ENCODE assay signal across 8 cellular contexts in genomic region chr1:121337958-121338357, GRCh38.
A peak's percentile ranks its signal among the peaks of the same experiment; 100 is the strongest.
DNase-seq lines count a peak whose midpoint lies in the region; ATAC-seq, FAIRE-seq and TF ChIP-seq lines count a peak whose summit lies in the region.
"Not testable (repeated sequence)": the region's sequence is repeated elsewhere in the genome, so short reads cannot be mapped to it uniquely, and the experiment has no call there.

No MANE protein-coding gene starts in this region.

- H3K27me3 ChIP-seq in HCT116 (ENCODE audit: insufficient read depth, low read length); left lung: not testable (repeated sequence)

- RAD21 ChIA-PET in HCT116 (lab: Charles Lee; ENCODE audit: low non-redundant PET in 1 of 2, low total read pairs in 2 of 2, uncharacterized antibody in 2 of 2, unreplicated experiment in 2 of 2) = not testable (repeated sequence)

- CTCF ChIA-PET in A549 (lab: Yijun Ruan, JAX); HCT116 (lab: Charles Lee); activated B cell treated with CpG ODN at 0.5 μM for 24 hours (lab: Charles Lee): not testable (repeated sequence)

- not testable (repeated sequence) for H2AFZ ChIP-seq in HCT116 (ENCODE audit: low read depth, low read length, poor library complexity, severe bottlenecking)

- POLR2A ChIA-PET in A549 (lab: Yijun Ruan, JAX); HCT116 (lab: Charles Lee); activated B cell treated with CpG ODN at 0.5 μM for 24 hours (lab: Charles Lee): not testable (repeated sequence)

- H3K4me3 ChIP-seq in A549; HCT116 (replicated peaks in 1 of 2; ENCODE audit: low read depth in 1 of 2, low read length in 2 of 2); left lung: not testable (repeated sequence)

- not testable (repeated sequence) for H3K4me1 Mint-ChIP-seq in activated B cell treated with CpG ODN at 0.5 μM for 24 hours; activated T-helper 1 cell treated with anti-CD3 and anti-CD28 coated beads, Interleukin-12 subunit alpha, Interleukin-12 subunit beta, Interleukin-2, Interleukin-4 antibody, amounts not matched to agents 30 ng/mL and 10 ng/mL and 1 ng/mL, durations not matched to agents 14 hours and 24 hours and 36 hours (ENCODE audit: low read depth)

- not testable (repeated sequence) for H3K4me3 Mint-ChIP-seq in activated B cell treated with CpG ODN at 0.5 μM for 24 hours; activated T-helper 1 cell treated with anti-CD3 and anti-CD28 coated beads, Interleukin-12 subunit alpha, Interleukin-12 subunit beta, Interleukin-2, Interleukin-4 antibody, amounts not matched to agents 30 ng/mL and 10 ng/mL and 1 ng/mL, durations not matched to agents 14 hours and 24 hours and 36 hours

- BruUV-seq in HCT116 (replicated peaks; lab: Mats Ljungman, UMichigan) = not testable (repeated sequence)

- DNase-seq in A549 (ENCODE audit: low read depth in 1 of 2, low spot score in 1 of 2); HCT116 (ENCODE audit: low read depth, low spot score); activated B cell treated with CpG ODN at 0.5 μM for 24 hours; activated T-helper 1 cell treated with anti-CD3 and anti-CD28 coated beads, Interleukin-12 subunit alpha, Interleukin-12 subunit beta, Interleukin-2, Interleukin-4 antibody, amounts not matched to agents 30 ng/mL and 10 ng/mL and 1 ng/mL, durations not matched to agents 14 hours and 24 hours and 36 hours (ENCODE audit: low spot score); left lung: not testable (repeated sequence)

- not testable (repeated sequence) for H4K20me1 ChIP-seq in HCT116 (ENCODE audit: insufficient read depth)

- TF ChIP-seq POLR2A in A549 (IDR thresholded peaks at IDR 0.05; ENCODE audit: low read length); HCT116 (IDR thresholded peaks at IDR 0.05; ENCODE audit: borderline replicate concordance, extremely low read depth, insufficient read depth, insufficient read length): not testable (repeated sequence)

- intact Hi-C loops in HCT116 (cut with micrococcal nuclease); activated B cell treated with CpG ODN at 0.5 μM for 24 hours (cut with micrococcal nuclease); activated T-helper 1 cell treated with anti-CD3 and anti-CD28 coated beads, Interleukin-12 subunit alpha, Interleukin-12 subunit beta, Interleukin-2, Interleukin-4 antibody, amounts not matched to agents 30 ng/mL and 10 ng/mL and 1 ng/mL, durations not matched to agents 14 hours and 24 hours and 36 hours (cut with micrococcal nuclease); left lung (cut with DNase I): not testable (repeated sequence)

- not testable (repeated sequence) for TF ChIP-seq RAD21 in A549 (conservative IDR thresholded peaks at IDR 0.05 in 1 of 2, IDR thresholded peaks at IDR 0.05 in 1 of 2); HCT116 (IDR thresholded peaks at IDR 0.05; ENCODE audit: low read depth)

- not testable (repeated sequence) for H3K27me3 Mint-ChIP-seq in activated B cell treated with CpG ODN at 0.5 μM for 24 hours; activated T-helper 1 cell treated with anti-CD3 and anti-CD28 coated beads, Interleukin-12 subunit alpha, Interleukin-12 subunit beta, Interleukin-2, Interleukin-4 antibody, amounts not matched to agents 30 ng/mL and 10 ng/mL and 1 ng/mL, durations not matched to agents 14 hours and 24 hours and 36 hours (ENCODE audit: insufficient read depth)

- not testable (repeated sequence) for H3K36me3 ChIP-seq in HCT116 (ENCODE audit: control insufficient read depth in 1 of 2, insufficient read depth in 2 of 2, low read length in 2 of 2); left lung

- not testable (repeated sequence) for H3K27ac ChIP-seq in A549; HCT116 (ENCODE audit: low read depth, low read length); left lung

- TF ChIP-seq EP300 in A549 (IDR thresholded peaks at IDR 0.05) = not testable (repeated sequence)

- not testable (repeated sequence) for H3K79me2 ChIP-seq in HCT116 (ENCODE audit: insufficient read depth, low read length)

- WGBS in A549 (ENCODE audit: missing lambda C conversion rate) = no CpG with 5 or more reads among the region's 1 CpG

- TF ChIP-seq CTCF in A549 (IDR thresholded peaks at IDR 0.05); HCT116 (IDR thresholded peaks at IDR 0.05 in 2 of 3, conservative IDR thresholded peaks at IDR 0.05 in 1 of 3; ENCODE audit: borderline replicate concordance in 1 of 3, insufficient read depth in 1 of 3, low read depth in 2 of 3, low read length in 2 of 3); activated B cell treated with CpG ODN at 0.5 μM for 24 hours (IDR thresholded peaks at IDR 0.05); left lung (IDR thresholded peaks at IDR 0.05): not testable (repeated sequence)

- H3K9me2 ChIP-seq in HCT116 (ENCODE audit: insufficient read depth) = not testable (repeated sequence)

- not testable (repeated sequence) for H3K4me1 ChIP-seq in A549; HCT116 (ENCODE audit: control insufficient read depth in 1 of 2, insufficient read depth in 2 of 2, low read length in 2 of 2); left lung

- FAIRE-seq in A549 (lab: Jason Lieb, UNC) = not testable (repeated sequence)

- ATAC-seq in A549 = peak; percentile 59; a peak in 3 of 6 replicates
- peak; percentile 69 for ATAC-seq in GM18907 (IDR thresholded peaks at IDR 0.05; ENCODE audit: unreplicated experiment)
- peak; percentile 84 for ATAC-seq in HCT116
- ATAC-seq in HG02973 (IDR thresholded peaks at IDR 0.05; ENCODE audit: unreplicated experiment) = peak; percentile 88
- ATAC-seq in HG03442 (IDR thresholded peaks at IDR 0.05; ENCODE audit: unreplicated experiment) = peak; percentile 76
- peak; percentile 88 for ATAC-seq in activated B cell treated with CpG ODN at 0.5 μM for 24 hours (ENCODE audit: low read depth)
- ATAC-seq in left lung = peak; percentile 41

- not testable (repeated sequence) for H3K9me3 Mint-ChIP-seq in activated B cell treated with CpG ODN at 0.5 μM for 24 hours; activated T-helper 1 cell treated with anti-CD3 and anti-CD28 coated beads, Interleukin-12 subunit alpha, Interleukin-12 subunit beta, Interleukin-2, Interleukin-4 antibody, amounts not matched to agents 30 ng/mL and 10 ng/mL and 1 ng/mL, durations not matched to agents 14 hours and 24 hours and 36 hours

- H3K27ac Mint-ChIP-seq in activated B cell treated with CpG ODN at 0.5 μM for 24 hours = not testable (repeated sequence)
- peak overlapping the region; percentile 34 for H3K27ac Mint-ChIP-seq in activated T-helper 1 cell treated with anti-CD3 and anti-CD28 coated beads, Interleukin-12 subunit alpha, Interleukin-12 subunit beta, Interleukin-2, Interleukin-4 antibody, amounts not matched to agents 30 ng/mL and 10 ng/mL and 1 ng/mL, durations not matched to agents 14 hours and 24 hours and 36 hours

- not testable (repeated sequence) for H3K9ac ChIP-seq in HCT116 (ENCODE audit: low read length)

- H3K4me2 ChIP-seq in A549; HCT116 (ENCODE audit: low read length): not testable (repeated sequence)

- not testable (repeated sequence) for H3K36me3 Mint-ChIP-seq in activated B cell treated with CpG ODN at 0.5 μM for 24 hours (ENCODE audit: low read depth); activated T-helper 1 cell treated with anti-CD3 and anti-CD28 coated beads, Interleukin-12 subunit alpha, Interleukin-12 subunit beta, Interleukin-2, Interleukin-4 antibody, amounts not matched to agents 30 ng/mL and 10 ng/mL and 1 ng/mL, durations not matched to agents 14 hours and 24 hours and 36 hours (ENCODE audit: low read depth)

- not testable (repeated sequence) for H3K9me3 ChIP-seq in A549; HCT116 (ENCODE audit: control insufficient read depth in 1 of 2, insufficient read depth in 1 of 2, low read depth in 1 of 2, low read length in 2 of 2); left lung
